Comparison of ENCODE assay signal across 12 cellular contexts in genomic region chr10:70311698-70312097, GRCh38. TPM values are rescaled to one million over a fixed set of nuclear protein-coding genes. Genes with fewer than 3 reads are reported as not detected.
"Had no signal": no experiment of that assay in that cellular context is flagged by ENCODE, and none has a peak within 500 bp of the region (broad histone marks: within the 10 kb centered on the region; RNA-seq: fewer than 3 reads in every experiment).

No MANE protein-coding gene starts in this region.

- DNase-seq: GM23248, H9, HCEC 1CT, HFFc6, KBM-7 had no signal

- H3K9ac ChIP-seq: GM23248, KMS-11 had no signal

- H3K4me3 Mint-ChIP-seq: H9, HFFc6, IgD-negative memory B cell had no signal

- H3K4me2 ChIP-seq: KMS-11 had no signal

- FAIRE-seq: H1, H54, HepG2 had no signal

- H2AFZ ChIP-seq: GM23248 had no signal

- ATAC-seq: HepG2 had no signal

- H3K27ac ChIP-seq: GM23248, HL-60, KMS-11 had no signal

- H3K9me3 Mint-ChIP-seq: H9, HFFc6, IgD-negative memory B cell had no signal

- H3K4me3 ChIP-seq: GM23248 had no signal

- H3K27ac Mint-ChIP-seq: H9, HFFc6, IgD-negative memory B cell had no signal

RNA-seq across cellular contexts. Expression of gene NPFFR1, which starts 27.9 kb away (rescaled TPM):
- total RNA-seq: GM23248, H9, HFFc6, HT1080 had no signal
- polyA plus RNA-seq: GM23248, HepG2, IgD-negative memory B cell had no signal
